Comparison of ENCODE assay signal across 8 cellular contexts in genomic region chr17:17206149-17206912, GRCh38. TPM values are rescaled to one million over a fixed set of nuclear protein-coding genes. Genes with fewer than 3 reads are reported as not detected.
DNase-seq lines count a peak whose midpoint lies in the region; FAIRE-seq and TF ChIP-seq lines count a peak whose summit lies in the region.

A gene with protein sequence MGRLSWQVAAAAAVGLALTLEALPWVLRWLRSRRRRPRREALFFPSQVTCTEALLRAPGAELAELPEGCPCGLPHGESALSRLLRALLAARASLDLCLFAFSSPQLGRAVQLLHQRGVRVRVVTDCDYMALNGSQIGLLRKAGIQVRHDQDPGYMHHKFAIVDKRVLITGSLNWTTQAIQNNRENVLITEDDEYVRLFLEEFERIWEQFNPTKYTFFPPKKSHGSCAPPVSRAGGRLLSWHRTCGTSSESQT (minus strand): TSS chr17:17206333. CDS start chr17:17206286, 47 bp downstream.

- H3K4me1 Mint-ChIP-seq in immature natural killer cell = peaks cover 45 to 53% of the 10 kb centered on the region in 2 donors
- no peaks in the 10 kb centered on the region for H3K4me1 Mint-ChIP-seq in progenitor cell of endocrine pancreas (ENCODE audit: low read depth)

- H3K27me3 Mint-ChIP-seq in immature natural killer cell (ENCODE audit: low read depth in 3 of 3) (peaks cover 5 to 19% (median 10%) of the 10 kb centered on the region in 3 donors), progenitor cell of endocrine pancreas (no peaks in the 10 kb centered on the region)

- peak within 1 kb of the TSS; percentile 62 for H3K4me3 ChIP-seq in HFF-Myc (replicated peaks; ENCODE audit: low read depth, low read length)

- H3K9me3 Mint-ChIP-seq in immature natural killer cell (no peaks in the 10 kb centered on the region), progenitor cell of endocrine pancreas (ENCODE audit: low read depth) (no peaks in the 10 kb centered on the region)

- H3K4me3 Mint-ChIP-seq in immature natural killer cell = peak within 1 kb of the TSS; percentile 72 to 90 (median 83)
- H3K4me3 Mint-ChIP-seq in progenitor cell of endocrine pancreas (ENCODE audit: low read depth) = no peak within 1 kb of the TSS

- H3K27ac Mint-ChIP-seq in immature natural killer cell (peak within 1 kb of the TSS; percentile 60 to 87 (median 77)), progenitor cell of endocrine pancreas (no peak within 1 kb of the TSS)

- H3K36me3 Mint-ChIP-seq in immature natural killer cell (peaks cover 0 to 3% (median 0%) of the 10 kb centered on the region in 3 donors), progenitor cell of endocrine pancreas (ENCODE audit: insufficient read depth) (no peaks in the 10 kb centered on the region)

- TF ChIP-seq CTCF in HFF-Myc (IDR thresholded peaks at IDR 0.05; ENCODE audit: low read depth, low read length, missing control alignments) = no peak
- TF ChIP-seq CTCF in progenitor cell of endocrine pancreas (IDR thresholded peaks at IDR 0.05; ENCODE audit: unreplicated experiment) = no peak

- FAIRE-seq in G401.6 (lab: Jason Lieb, UNC) = peak; percentile 6

- DNase-seq in HFF-Myc (ENCODE audit: extremely low read depth, low read depth) = peak; percentile 32
- peak; percentile 62 for DNase-seq in NCI-H2029 (lab: John Stamatoyannopoulos, UW)
- DNase-seq in T-helper 9 cell = peak; percentile 90
- peak; percentile 87 to 92 (median 87) for DNase-seq in immature natural killer cell
- peak; percentile 86 to 92 for DNase-seq in stimulated activated CD4-positive, alpha-beta T cell treated with anti-CD3 and anti-CD28 coated beads, Interleukin-2, amount 100 ng/mL, for 48 hours
- DNase-seq in progenitor cell of endocrine pancreas (ENCODE audit: low spot score, unreplicated experiment) = no peak

- peak within 1 kb of the TSS; percentile 79 for H3K27ac ChIP-seq in angular gyrus (ENCODE audit: low read depth, low read length)

RNA-seq across cellular contexts. Expression of the gene that starts here (rescaled TPM):
- polyA plus RNA-seq in immature natural killer cell = 1 to 10 TPM in 2 of 3 donors, under 1 TPM in 1; 0.41 to 2.5 (median 1.4) TPM
- 1.00 and 1.2 TPM in 2 replicates for total RNA-seq in progenitor cell of endocrine pancreas
